21 cellular contexts compared by ENCODE assay signal in genomic region chr21:41581592-41582228, GRCh38.
DNase-seq lines count a peak whose midpoint lies in the region; ATAC-seq and TF ChIP-seq lines count a peak whose summit lies in the region.
"Had no signal": no experiment of that assay in that cellular context is flagged by ENCODE, and none has a peak within 500 bp of the region (broad histone marks: within the 10 kb centered on the region; RNA-seq: fewer than 3 reads in every experiment).

No MANE protein-coding gene starts in this region.

- H3K4me1 ChIP-seq in GM23338 (ENCODE audit: insufficient read depth): no peaks in the 10 kb centered on the region
- peaks cover 25% of the 10 kb centered on the region for H3K4me1 ChIP-seq in foreskin keratinocyte
- no peaks in the 10 kb centered on the region for H3K4me1 ChIP-seq in trophoblast cell (ENCODE audit: control insufficient read depth in 1 of 2, insufficient read depth in 2 of 2, low read length in 2 of 2)
- H3K4me1 ChIP-seq in BE2C: no peaks in the 10 kb centered on the region
- H3K4me1 ChIP-seq: ascending aorta, left ventricle myocardium inferior, sigmoid colon had no signal

- H3K27ac ChIP-seq in GM23338 (ENCODE audit: low read depth) (no peak overlapping the region), VCaP (peak overlapping the region; percentile 96), foreskin keratinocyte (peak overlapping the region; percentile 78), trophoblast cell (ENCODE audit: low read depth, low read length) (no peak overlapping the region)
- H3K27ac ChIP-seq: A549, ascending aorta, left ventricle myocardium inferior, sigmoid colon had no signal

- H3K9me3 Mint-ChIP-seq in GM23338: peaks cover 27% of the 10 kb centered on the region
- H3K9me3 Mint-ChIP-seq in activated CD4-positive, alpha-beta T cell treated with anti-CD3 and anti-CD28 coated beads, Interleukin-2, amount 10 ng/mL, durations not matched to agents 24 days and 14 days: peaks cover 8% of the 10 kb centered on the region

- no peak overlapping the region for H3K14ac ChIP-seq in trophoblast cell (ENCODE audit: low read length)

- TF ChIP-seq CTCF in GM23338 (conservative IDR thresholded peaks at IDR 0.05; ENCODE audit: low read depth in 2 of 2) (no peak), VCaP (conservative IDR thresholded peaks at IDR 0.05) (0 out of 2 replicates have a peak, but pooled peaks have one; percentile 20), foreskin keratinocyte (conservative IDR thresholded peaks at IDR 0.05) (no peak), BE2C (IDR thresholded peaks at IDR 0.05; ENCODE audit: low read depth, low read length) (no peak)

- H3F3A ChIP-seq in GM23338 (replicated peaks; ENCODE audit: low read depth): no peaks in the 10 kb centered on the region

- WGBS in trophoblast cell (ENCODE audit: extremely low coverage, insufficient coverage, insufficient read length): no CpG with 5 or more reads among the region's 16 CpGs

- no peak overlapping the region for H2AK5ac ChIP-seq in trophoblast cell (ENCODE audit: low read length)

- no peak for DNase-seq in GM23338 (ENCODE audit: low spot score)
- DNase-seq in foreskin keratinocyte: no peak
- no peak for DNase-seq in trophoblast cell
- no peak for DNase-seq in NCI-H2171 (lab: John Stamatoyannopoulos, UW)
- no peak for DNase-seq in BE2C
- no peak for DNase-seq in activated CD4-positive, alpha-beta T cell treated with anti-CD3 and anti-CD28 coated beads, Interleukin-2, amount 10 ng/mL, durations not matched to agents 24 days and 14 days
- no peak for DNase-seq in cortex of kidney (lab: John Stamatoyannopoulos, UW)
- DNase-seq: activated CD4-positive, alpha-beta T cell treated with anti-CD3 and anti-CD28 coated beads, Interleukin-2, amount 10 ng/mL, durations not matched to agents 7 days and 5 days; caudate nucleus; KG1; left ventricle myocardium inferior; NCI-H1436; NCI-H510A treated with DMSO at 0.1 percent for 48 hours; nephron progenitor cell; sigmoid colon; T-helper 2 cell had no signal

- H3K4me3 ChIP-seq in GM23338: no peak overlapping the region
- H3K4me3 ChIP-seq in trophoblast cell (ENCODE audit: low read depth, low read length): peak overlapping the region; percentile 25
- H3K4me3 ChIP-seq in BE2C (ENCODE audit: low read depth, low read length): no peak overlapping the region
- H3K4me3 ChIP-seq: A549, ascending aorta, left ventricle myocardium inferior, sigmoid colon had no signal

- peaks cover 2% of the 10 kb centered on the region for H3K27me3 Mint-ChIP-seq in GM23338 (ENCODE audit: insufficient read depth, low read depth, poor library complexity)
- H3K27me3 Mint-ChIP-seq in activated CD4-positive, alpha-beta T cell treated with anti-CD3 and anti-CD28 coated beads, Interleukin-2, amount 10 ng/mL, durations not matched to agents 24 days and 14 days: peaks cover 7% of the 10 kb centered on the region

- no peak overlapping the region for H3K4me3 Mint-ChIP-seq in GM23338
- no peak overlapping the region for H3K4me3 Mint-ChIP-seq in activated CD4-positive, alpha-beta T cell treated with anti-CD3 and anti-CD28 coated beads, Interleukin-2, amount 10 ng/mL, durations not matched to agents 24 days and 14 days
- H3K4me3 Mint-ChIP-seq: activated CD4-positive, alpha-beta T cell treated with anti-CD3 and anti-CD28 coated beads, Interleukin-2, amount 10 ng/mL, durations not matched to agents 7 days and 5 days; activated naive CD8-positive, alpha-beta T cell; B cell; nephron progenitor cell had no signal

- no peaks in the 10 kb centered on the region for H4K20me1 ChIP-seq in GM23338 (replicated peaks; ENCODE audit: insufficient read depth)

- no peak overlapping the region for H2BK120ac ChIP-seq in trophoblast cell (ENCODE audit: insufficient read depth, low read length, poor library complexity)

- no peak overlapping the region for H2BK12ac ChIP-seq in trophoblast cell (ENCODE audit: low read length)

- H2AFZ ChIP-seq in GM23338 (no peak overlapping the region), trophoblast cell (ENCODE audit: insufficient read depth, low read length, poor library complexity) (no peak overlapping the region)

- no peak overlapping the region for H4K8ac ChIP-seq in trophoblast cell (ENCODE audit: low read depth, low read length)

- no peak overlapping the region for H3K27ac Mint-ChIP-seq in GM23338
- no peak overlapping the region for H3K27ac Mint-ChIP-seq in activated CD4-positive, alpha-beta T cell treated with anti-CD3 and anti-CD28 coated beads, Interleukin-2, amount 10 ng/mL, durations not matched to agents 24 days and 14 days
- H3K27ac Mint-ChIP-seq: activated CD4-positive, alpha-beta T cell treated with anti-CD3 and anti-CD28 coated beads, Interleukin-2, amount 10 ng/mL, durations not matched to agents 7 days and 5 days; activated naive CD8-positive, alpha-beta T cell; B cell; nephron progenitor cell had no signal

- no peak overlapping the region for H3K9ac ChIP-seq in trophoblast cell (ENCODE audit: low read length)

- intact Hi-C loops in activated CD4-positive, alpha-beta T cell treated with anti-CD3 and anti-CD28 coated beads, Interleukin-2, amount 10 ng/mL, durations not matched to agents 24 days and 14 days (cut with micrococcal nuclease): no loop called here

- H3K36me3 Mint-ChIP-seq in GM23338 (ENCODE audit: low read depth): 0 out of 3 replicates have a peak, but pooled peaks cover 3% of the 10 kb centered on the region
- H3K36me3 Mint-ChIP-seq in activated CD4-positive, alpha-beta T cell treated with anti-CD3 and anti-CD28 coated beads, Interleukin-2, amount 10 ng/mL, durations not matched to agents 24 days and 14 days (ENCODE audit: low read depth): no peaks in the 10 kb centered on the region
- H3K36me3 Mint-ChIP-seq: activated naive CD8-positive, alpha-beta T cell had no signal

- H3K79me2 ChIP-seq in GM23338 (replicated peaks; ENCODE audit: insufficient read depth) (no peaks in the 10 kb centered on the region), trophoblast cell (ENCODE audit: control insufficient read depth, insufficient read depth, low read length, poor library complexity) (no peaks in the 10 kb centered on the region)

- no peak overlapping the region for H4K91ac ChIP-seq in trophoblast cell (ENCODE audit: low read depth, low read length)

- H3K4me2 ChIP-seq in GM23338: no peak overlapping the region
- no peak overlapping the region for H3K4me2 ChIP-seq in trophoblast cell (ENCODE audit: low read length)
- H3K4me2 ChIP-seq: A549 had no signal

- H3K4me1 Mint-ChIP-seq in GM23338: peaks cover 4% of the 10 kb centered on the region
- no peaks in the 10 kb centered on the region for H3K4me1 Mint-ChIP-seq in activated CD4-positive, alpha-beta T cell treated with anti-CD3 and anti-CD28 coated beads, Interleukin-2, amount 10 ng/mL, durations not matched to agents 24 days and 14 days
- H3K4me1 Mint-ChIP-seq: activated CD4-positive, alpha-beta T cell treated with anti-CD3 and anti-CD28 coated beads, Interleukin-2, amount 10 ng/mL, durations not matched to agents 7 days and 5 days; B cell had no signal

- no peak overlapping the region for H3K4ac ChIP-seq in trophoblast cell (ENCODE audit: low read depth, low read length)

- no peak overlapping the region for H2BK5ac ChIP-seq in trophoblast cell (ENCODE audit: low read depth, low read length, poor library complexity)

- H3K9me3 ChIP-seq in trophoblast cell (ENCODE audit: insufficient read depth, low read depth, low read length) (peaks cover 7% of the 10 kb centered on the region), BE2C (no peaks in the 10 kb centered on the region; the same call in 1 of the 2 replicates)

- H3K23ac ChIP-seq in trophoblast cell (ENCODE audit: low read length): no peak overlapping the region

- H3K9me2 ChIP-seq in GM23338 (ENCODE audit: insufficient read depth): no peaks in the 10 kb centered on the region

- H3K18ac ChIP-seq in trophoblast cell (ENCODE audit: low read length): no peak overlapping the region

- H3K27me3 ChIP-seq in GM23338 (ENCODE audit: insufficient read depth) (no peaks in the 10 kb centered on the region), foreskin keratinocyte (no peaks in the 10 kb centered on the region), trophoblast cell (ENCODE audit: insufficient read depth, low read length) (no peaks in the 10 kb centered on the region), BE2C (no peaks in the 10 kb centered on the region)
- H3K27me3 ChIP-seq: ascending aorta, sigmoid colon had no signal

- H3K79me1 ChIP-seq in trophoblast cell (ENCODE audit: low read length): no peaks in the 10 kb centered on the region

- H4K12ac ChIP-seq in trophoblast cell (ENCODE audit: low read depth, low read length): no peak overlapping the region

- H3K36me3 ChIP-seq in GM23338 (ENCODE audit: insufficient read depth) (no peaks in the 10 kb centered on the region), trophoblast cell (ENCODE audit: control insufficient read depth in 1 of 2, insufficient read depth in 2 of 2, low read length in 2 of 2) (no peaks in the 10 kb centered on the region), BE2C (no peaks in the 10 kb centered on the region)
- H3K36me3 ChIP-seq: ascending aorta, left ventricle myocardium inferior, sigmoid colon had no signal

- ATAC-seq in GM23338: peak; percentile 40; the same call in 2 of the 3 replicates
- ATAC-seq in foreskin keratinocyte: no peak
- ATAC-seq: A549 had no signal

TF ChIP-seq in GM23338, 12 proteins besides CTCF, POLR2A, EP300 and RAD21 (continues in another document):
- TF ChIP-seq JUNB (IDR thresholded peaks at IDR 0.05; ENCODE audit: unreplicated experiment) (no peak), STAT1 (IDR thresholded peaks at IDR 0.05; ENCODE audit: unreplicated experiment) (no peak), EZH2phosphoT487 (IDR thresholded peaks at IDR 0.05; ENCODE audit: unreplicated experiment) (no peak), ETS1 (IDR thresholded peaks at IDR 0.05) (no peak), NANOG (IDR thresholded peaks at IDR 0.05; ENCODE audit: borderline replicate concordance) (no peak)

Comparison
In these comparisons a context has a peak if more than half of its experiments do, and no peak if none do; other contexts are left out.
1. H3K27ac ChIP-seq: peak in VCaP (single experiment) and foreskin keratinocyte (single experiment); none in GM23338 (single experiment) and trophoblast cell (single experiment).